Comparison of ENCODE assay signal across 16 cellular contexts in genomic region chr2:30159766-30160165, GRCh38.
"Had no signal": no experiment of that assay in that cellular context is flagged by ENCODE, and none has a peak within 500 bp of the region (broad histone marks: within the 10 kb centered on the region; RNA-seq: fewer than 3 reads in every experiment).

No MANE protein-coding gene starts in this region.

- H3K4me3 ChIP-seq: esophagus muscularis mucosa, sigmoid colon, thyroid gland had no signal

- ATAC-seq: activated CD4-positive, alpha-beta T cell treated with anti-CD3 and anti-CD28 coated beads for 36 hours; activated naive CD4-positive, alpha-beta T cell treated with anti-CD3 and anti-CD28 coated beads, Interleukin-2, amount 50 U/mL, for 72 hours; naive thymus-derived CD8-positive, alpha-beta T cell had no signal

- H3K9me3 Mint-ChIP-seq: activated naive CD4-positive, alpha-beta T cell treated with anti-CD3 and anti-CD28 coated beads, Interleukin-2, amount 50 U/mL, for 72 hours; dendritic cell treated with granulocyte-macrophage colony-stimulating factor and Interleukin-4, amounts not matched to agents 40 ng/mL and 50 ng/mL, for 4 days; immature natural killer cell; naive thymus-derived CD8-positive, alpha-beta T cell had no signal

- H3K27me3 ChIP-seq: esophagus muscularis mucosa, sigmoid colon, thyroid gland had no signal

- H3K27ac Mint-ChIP-seq: activated CD4-positive, alpha-beta T cell treated with anti-CD3 and anti-CD28 coated beads for 36 hours; activated naive CD4-positive, alpha-beta T cell treated with anti-CD3 and anti-CD28 coated beads, Interleukin-2, amount 50 U/mL, for 72 hours; dendritic cell treated with granulocyte-macrophage colony-stimulating factor and Interleukin-4, amounts not matched to agents 40 ng/mL and 50 ng/mL, for 4 days had no signal

- H3K27me3 Mint-ChIP-seq: activated CD4-positive, alpha-beta T cell treated with anti-CD3 and anti-CD28 coated beads for 36 hours; dendritic cell treated with granulocyte-macrophage colony-stimulating factor and Interleukin-4, amounts not matched to agents 40 ng/mL and 50 ng/mL, for 4 days; naive thymus-derived CD8-positive, alpha-beta T cell had no signal

- DNase-seq: activated CD4-positive, alpha-beta T cell treated with anti-CD3 and anti-CD28 coated beads for 36 hours; activated CD4-positive, alpha-beta T cell treated with anti-CD3 and anti-CD28 coated beads, Interleukin-2, amount 50 U/mL, for 48 hours; activated gamma-delta T cell treated with Interleukin-2 at 50 U/mL for 16 hours; effector CD8-positive, alpha-beta T cell; kidney glomerular epithelial cell; mesendoderm; sigmoid colon; stimulated activated naive CD4-positive, alpha-beta T cell treated with Interleukin-2 at 50 U/mL for 16 hours; thyroid gland; WERI-Rb-1 had no signal

- H3K4me3 Mint-ChIP-seq: activated CD4-positive, alpha-beta T cell treated with anti-CD3 and anti-CD28 coated beads for 36 hours; dendritic cell treated with granulocyte-macrophage colony-stimulating factor and Interleukin-4, amounts not matched to agents 40 ng/mL and 50 ng/mL, for 4 days; immature natural killer cell had no signal

- H3K27ac ChIP-seq: parathyroid adenoma, thyroid gland, WERI-Rb-1 had no signal

- H3K9ac ChIP-seq: parathyroid adenoma had no signal

- H3K9me3 ChIP-seq: esophagus muscularis mucosa, sigmoid colon, thyroid gland had no signal
